ENCODE assay signal across 18 cellular contexts in the genomic region with DNA sequence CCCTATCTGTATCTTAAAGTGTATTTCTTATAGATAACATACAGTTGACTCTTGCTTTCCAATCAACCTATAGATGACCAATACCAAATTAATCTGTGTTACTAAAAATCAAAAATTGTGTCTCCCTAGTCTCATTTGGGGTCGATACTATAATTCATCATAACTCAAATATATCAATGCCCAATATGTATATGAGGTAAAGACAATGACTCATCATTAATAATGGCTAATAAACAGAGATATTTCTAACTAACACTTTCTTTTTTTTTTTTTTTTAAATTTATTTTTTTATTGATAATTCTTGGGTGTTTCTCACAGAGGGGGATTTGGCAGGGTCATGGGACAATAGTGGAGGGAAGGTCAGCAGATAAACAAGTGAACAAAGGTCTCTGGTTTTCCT. TPM values are rescaled to one million over a fixed set of nuclear protein-coding genes. Genes with fewer than 3 reads are reported as not detected.
"Had no signal": no experiment of that assay in that cellular context is flagged by ENCODE, and none has a peak within 500 bp of the region (broad histone marks: within the 10 kb centered on the region; RNA-seq: fewer than 3 reads in every experiment).

No MANE protein-coding gene starts in this region.

RNA-seq across cellular contexts. Expression of a gene that starts 55.8 kb away (rescaled TPM):
- total RNA-seq: activated CD4-positive, alpha-beta memory T cell treated with anti-CD3 and anti-CD28 coated beads for 36 hours; activated CD4-positive, alpha-beta T cell treated with anti-CD3 and anti-CD28 coated beads, Interleukin-2, amount 10 ng/mL, durations not matched to agents 24 days and 14 days; activated CD8-positive, alpha-beta memory T cell treated with anti-CD3 and anti-CD28 coated beads for 36 hours; activated CD8-positive, alpha-beta T cell treated with anti-CD3 and anti-CD28 coated beads for 36 hours; activated naive CD4-positive, alpha-beta T cell treated with anti-CD3 and anti-CD28 coated beads for 36 hours; activated naive CD4-positive, alpha-beta T cell treated with anti-CD3 and anti-CD28 coated beads, Interleukin-2, amount 50 U/mL, for 72 hours; activated naive CD8-positive, alpha-beta T cell treated with anti-CD3 and anti-CD28 coated beads for 36 hours; activated T-cell treated with anti-CD3 and anti-CD28 coated beads, Interleukin-2, amount 50 U/mL, for 4 hours; activated T-cell treated with anti-CD3 and anti-CD28 coated beads, Interleukin-2, amount 50 U/mL, for 72 hours; activated T-helper 1 cell treated with anti-CD3 and anti-CD28 coated beads, Interleukin-12 subunit alpha, Interleukin-12 subunit beta, Interleukin-2, Interleukin-4 antibody, amounts not matched to agents 30 ng/mL and 10 ng/mL and 1 ng/mL, durations not matched to agents 14 hours and 24 hours and 36 hours; activated T-helper 17 cell treated with anti-CD3 and anti-CD28 coated beads, Interleukin-2, amount 50 U/mL, for 72 hours; aorta; astrocyte; breast epithelium; cardiac septum; T-helper 1 cell treated with Interleukin-12 subunit alpha and Interleukin-12 subunit beta and Interleukin-4 antibody, amounts not matched to agents 30 ng/mL and 1 ng/mL, for 36 hours; T-helper 17 cell; T-helper 2 cell treated with Interferon-gamma antibody and Interleukin-4, amounts not matched to agents 100 ng/mL and 5 ng/mL, for 36 hours had no signal
